In the genomic region with DNA sequence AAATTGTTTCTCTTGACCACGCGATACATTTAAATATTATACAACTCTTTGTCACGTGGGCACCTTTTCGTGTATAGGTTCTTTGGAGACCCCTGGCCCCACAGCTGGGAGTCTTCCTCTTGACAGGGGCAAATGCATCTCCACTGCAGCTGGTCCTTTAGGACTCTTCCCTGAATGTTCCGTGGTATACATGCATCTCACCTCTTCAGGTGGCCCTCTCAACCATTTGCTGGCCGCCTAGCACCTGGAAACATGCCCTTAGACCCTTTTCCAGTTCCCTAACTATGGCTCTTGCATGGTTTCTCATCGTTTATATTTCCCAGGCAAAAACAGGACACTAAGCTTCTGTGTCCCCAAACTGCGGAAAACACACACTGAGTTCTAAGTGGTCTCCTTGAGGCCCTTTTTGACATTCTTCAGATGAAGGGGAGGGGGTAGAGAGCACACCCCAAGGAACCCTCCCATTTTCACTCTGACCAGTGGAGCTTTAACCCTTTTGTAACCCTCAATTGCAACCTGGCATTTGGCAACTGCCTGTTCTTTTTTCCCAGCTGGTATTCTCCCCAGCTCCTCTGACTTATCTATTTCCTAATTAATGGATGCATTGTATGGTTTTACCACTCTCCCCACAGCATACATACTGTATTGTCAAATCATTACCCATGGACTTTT, we compare ENCODE assay signal across 14 cellular contexts. TPM values are rescaled to one million over a fixed set of nuclear protein-coding genes. Genes with fewer than 3 reads are reported as not detected.
DNase-seq lines count a peak whose midpoint lies in the region; ATAC-seq, FAIRE-seq and TF ChIP-seq lines count a peak whose summit lies in the region.
"Had no signal": no experiment of that assay in that cellular context is flagged by ENCODE, and none has a peak within 500 bp of the region (broad histone marks: within the 10 kb centered on the region; RNA-seq: fewer than 3 reads in every experiment).

No MANE protein-coding gene starts in this region.

- intact Hi-C loops in natural killer cell (cut with micrococcal nuclease): no loop called here

- peaks cover 38% of the 10 kb centered on the region for H4K20me1 ChIP-seq in astrocyte (ENCODE audit: insufficient read depth, low read length)

- H3K27me3 ChIP-seq in H7 (ENCODE audit: control insufficient read depth, insufficient read depth, low read length): no peaks in the 10 kb centered on the region
- H3K27me3 ChIP-seq in astrocyte (ENCODE audit: insufficient read depth, low read length): no peaks in the 10 kb centered on the region
- H3K27me3 ChIP-seq: testis had no signal

- H3K9me3 Mint-ChIP-seq in T-helper 1 cell treated with Interleukin-12 subunit alpha and Interleukin-12 subunit beta and Interleukin-4 antibody, amounts not matched to agents 30 μg/mL and 1 μg/mL, for 36 hours: no peaks in the 10 kb centered on the region
- H3K9me3 Mint-ChIP-seq in astrocyte (ENCODE audit: unreplicated experiment) (no peaks in the 10 kb centered on the region), natural killer cell (no peaks in the 10 kb centered on the region)

- no peak overlapping the region for H3K4me2 ChIP-seq in astrocyte (ENCODE audit: low read length)

- no peaks in the 10 kb centered on the region for H3K4me1 ChIP-seq in astrocyte (ENCODE audit: insufficient read depth, low read length)

- no peak overlapping the region for H3K27ac ChIP-seq in astrocyte (ENCODE audit: low read depth, low read length)
- H3K27ac ChIP-seq: skin epidermis, testis had no signal

- H3K4me3 ChIP-seq in H7 (ENCODE audit: insufficient read depth, low read depth, low read length) (no peak overlapping the region), astrocyte (ENCODE audit: insufficient read depth, low read depth, low read length) (no peak overlapping the region)
- H3K4me3 ChIP-seq: skin epidermis, testis had no signal

- H3K36me3 ChIP-seq in H7 (replicated peaks; ENCODE audit: control insufficient read depth, insufficient read depth, low read length): peaks cover 14% of the 10 kb centered on the region
- peaks cover 4% of the 10 kb centered on the region for H3K36me3 ChIP-seq in astrocyte (ENCODE audit: insufficient read depth, low read length)

- no peak for DNase-seq in T-helper 1 cell
- peak; percentile 16 for DNase-seq in H7
- DNase-seq in astrocyte (ENCODE audit: low read depth): no peak
- DNase-seq in natural killer cell: no peak
- no peak for DNase-seq in NCI-H2171 treated with DMSO at 0.1 percent for 48 hours (lab: John Stamatoyannopoulos, UW)
- no peak for DNase-seq in NCI-H2107 treated with DMSO at 0.1 percent for 48 hours (lab: John Stamatoyannopoulos, UW; ENCODE audit: unreplicated experiment)
- DNase-seq: activated effector memory CD4-positive, alpha-beta T cell treated with anti-CD3 and anti-CD28 coated beads, Interleukin-2, amount 50 U/mL, for 16 hours; NCI-H1048; NCI-H2227 treated with DMSO at 0.1 percent for 48 hours; SW 1271; testis had no signal

- H3K79me2 ChIP-seq in astrocyte (ENCODE audit: insufficient read depth, low read length): no peaks in the 10 kb centered on the region

- H3K4me1 Mint-ChIP-seq in T-helper 1 cell treated with Interleukin-12 subunit alpha and Interleukin-12 subunit beta and Interleukin-4 antibody, amounts not matched to agents 30 μg/mL and 1 μg/mL, for 36 hours (ENCODE audit: low read depth): peaks cover 16% of the 10 kb centered on the region
- H3K4me1 Mint-ChIP-seq in astrocyte (ENCODE audit: low read depth, unreplicated experiment): peaks cover 15% of the 10 kb centered on the region
- peaks cover 43 to 53% of the 10 kb centered on the region in 2 donors for H3K4me1 Mint-ChIP-seq in natural killer cell

- FAIRE-seq in astrocyte (lab: Jason Lieb, UNC): no peak

- no peak overlapping the region for H3K9ac ChIP-seq in astrocyte (ENCODE audit: low read length)

- H3K27ac Mint-ChIP-seq in T-helper 1 cell treated with Interleukin-12 subunit alpha and Interleukin-12 subunit beta and Interleukin-4 antibody, amounts not matched to agents 30 μg/mL and 1 μg/mL, for 36 hours: peak overlapping the region; percentile 69
- peak overlapping the region; percentile 53 for H3K27ac Mint-ChIP-seq in astrocyte (ENCODE audit: unreplicated experiment)
- H3K27ac Mint-ChIP-seq in natural killer cell: peak overlapping the region; percentile 69 to 100

- no peaks in the 10 kb centered on the region for H3K27me3 Mint-ChIP-seq in T-helper 1 cell treated with Interleukin-12 subunit alpha and Interleukin-12 subunit beta and Interleukin-4 antibody, amounts not matched to agents 30 μg/mL and 1 μg/mL, for 36 hours (ENCODE audit: low read depth)
- H3K27me3 Mint-ChIP-seq in astrocyte (ENCODE audit: low read depth, unreplicated experiment): no peaks in the 10 kb centered on the region
- H3K27me3 Mint-ChIP-seq in natural killer cell (ENCODE audit: low read depth in 2 of 2): no peaks in the 10 kb centered on the region

- ATAC-seq in natural killer cell (no peak), GM18867 (IDR thresholded peaks at IDR 0.05; ENCODE audit: unreplicated experiment) (no peak)

- TF ChIP-seq CTCF in astrocyte (IDR thresholded peaks at IDR 0.05; ENCODE audit: insufficient read depth, low read depth, low read length): no peak
- no peak for TF ChIP-seq CTCF in natural killer cell (IDR thresholded peaks at IDR 0.05)

- no peak overlapping the region for H3K4me3 Mint-ChIP-seq in T-helper 1 cell treated with Interleukin-12 subunit alpha and Interleukin-12 subunit beta and Interleukin-4 antibody, amounts not matched to agents 30 μg/mL and 1 μg/mL, for 36 hours
- H3K4me3 Mint-ChIP-seq in astrocyte (ENCODE audit: unreplicated experiment): no peak overlapping the region
- no peak overlapping the region for H3K4me3 Mint-ChIP-seq in natural killer cell

- no peaks in the 10 kb centered on the region for H3K9me3 ChIP-seq in astrocyte (ENCODE audit: insufficient read depth, low read depth, low read length)
- H3K9me3 ChIP-seq: testis had no signal

- peaks cover 32% of the 10 kb centered on the region for H3K36me3 Mint-ChIP-seq in T-helper 1 cell treated with Interleukin-12 subunit alpha and Interleukin-12 subunit beta and Interleukin-4 antibody, amounts not matched to agents 30 μg/mL and 1 μg/mL, for 36 hours (ENCODE audit: low read depth)
- peaks cover 9% of the 10 kb centered on the region for H3K36me3 Mint-ChIP-seq in astrocyte (ENCODE audit: low read depth, unreplicated experiment)
- H3K36me3 Mint-ChIP-seq in natural killer cell: no peaks in the 10 kb centered on the region

- H2AFZ ChIP-seq in astrocyte (ENCODE audit: low read depth, low read length): no peak overlapping the region

RNA-seq across cellular contexts. Expression of a gene that starts 20.6 kb away (rescaled TPM):
- total RNA-seq in H7 (2014; rRNA removed; shearing (Covaris generic)): 223 and 239 TPM in 2 replicates
- 361 and 415 TPM in 2 replicates for total RNA-seq in astrocyte
- 100 to 1,000 TPM; 473 to 627 (median 585) TPM for total RNA-seq in natural killer cell

RNA-seq across cellular contexts. Expression of a gene that starts 21.6 kb away (rescaled TPM):
- 170 and 231 TPM in 2 replicates for total RNA-seq in H7 (2014; rRNA removed; shearing (Covaris generic))
- 141 and 148 TPM in 2 replicates for total RNA-seq in astrocyte
- total RNA-seq in natural killer cell: 100 to 1,000 TPM; 103 to 126 (median 109) TPM

RNA-seq across cellular contexts. Expression of a gene that starts 28.0 kb away (rescaled TPM):
- 69.0 and 118 TPM in 2 replicates for total RNA-seq in H7 (2014; rRNA removed; shearing (Covaris generic))
- total RNA-seq in astrocyte: 49.0 and 50.4 TPM in 2 replicates
- 1 to 10 TPM in 1 of 3 donors, under 1 TPM in 2; 0.68 to 2.0 (median 1.00) TPM for total RNA-seq in natural killer cell

Comparison
In these comparisons a context has a peak if more than half of its experiments do, and no peak if none do; other contexts are left out.
1. RNA of a gene that starts 28.0 kb away (total RNA-seq): 69.0 to 118 TPM in H7 and 49.0 to 50.4 TPM in astrocyte; 0.68 to 2.0 TPM in natural killer cell; every median in the first group is over 10 times any median in the second.
2. Peak in every context shown above with its lines, with median percentiles within 50 percentile points of each other: H3K27ac Mint-ChIP-seq.